ENCODE assay signal across 8 cellular contexts in genomic region chr7:128458956-128459355, GRCh38. TPM values are rescaled to one million over a fixed set of nuclear protein-coding genes. Genes with fewer than 3 reads are reported as not detected.
DNase-seq lines count a peak whose midpoint lies in the region; ATAC-seq, FAIRE-seq and TF ChIP-seq lines count a peak whose summit lies in the region.

No MANE protein-coding gene starts in this region.

- ATAC-seq in GM18505 (IDR thresholded peaks at IDR 0.05; ENCODE audit: unreplicated experiment) (peak; percentile 21), GM21381 (IDR thresholded peaks at IDR 0.05; ENCODE audit: unreplicated experiment) (peak; percentile 16), HG03442 (IDR thresholded peaks at IDR 0.05; ENCODE audit: unreplicated experiment) (peak; percentile 20), K562 (no peak), HG03039 (IDR thresholded peaks at IDR 0.05; ENCODE audit: unreplicated experiment) (no peak)

- DNase-seq in K562 (ENCODE audit: extremely low read depth in 1 of 4, low spot score in 3 of 4) (no peak), CD1c-positive myeloid dendritic cell (ENCODE audit: extremely low spot score) (no peak), HTR-8/SVneo (ENCODE audit: insufficient read length, low spot score) (no peak), C1 segment of cervical spinal cord (lab: John Stamatoyannopoulos, UW) (no peak)

- no peak for FAIRE-seq in K562 (lab: Jason Lieb, UNC)
- no peak for FAIRE-seq in HTR-8/SVneo (lab: Jason Lieb, UNC)

- no peak overlapping the region for H3K27ac ChIP-seq in K562 (ENCODE audit: extremely low read depth, low read depth, low read length)

- H3K4me3 ChIP-seq in K562 = no peak overlapping the region

- WGBS in K562 (ENCODE audit: insufficient coverage, low coverage, missing lambda C conversion rate) = 41% methylated on average over 3 of the region's 3 CpGs

- peak overlapping the region; percentile 12; the same call in 1 of the 2 replicates for H3K4me2 ChIP-seq in K562 (ENCODE audit: insufficient read depth, low read length)

- TF ChIP-seq POLR2A in GM18505 (IDR thresholded peaks at IDR 0.05; ENCODE audit: borderline replicate concordance, extremely low read depth, insufficient read depth, insufficient read length) (no peak), K562 (conservative IDR thresholded peaks at IDR 0.05) (no peak)

- peaks cover 28% of the 10 kb centered on the region for H3K79me2 ChIP-seq in K562 (ENCODE audit: control insufficient read depth, insufficient read depth, low read length)

- peaks cover 11% of the 10 kb centered on the region; the same call in 2 of the 3 replicates for H3K36me3 ChIP-seq in K562 (ENCODE audit: control insufficient read depth, insufficient read depth, low read length)

- no peak overlapping the region for H2AFZ ChIP-seq in K562 (ENCODE audit: low read depth, low read length)

- no peak for TF ChIP-seq EP300 in K562 (IDR thresholded peaks at IDR 0.05; ENCODE audit: low read length)

- BruUV-seq in K562 (replicated peaks; lab: Mats Ljungman, UMichigan) = no TSS peak

- intact Hi-C loops in K562 (cut with micrococcal nuclease) = loop anchor here (1.0 kb wide), 2 partner anchors 32 to 61 kb away; no protein-coding TSS in a partner anchor

- H3K9ac ChIP-seq in K562 (ENCODE audit: insufficient read depth in 1 of 2, low read depth in 2 of 2, low read length in 2 of 2) = no peak overlapping the region

- CTCF ChIA-PET in K562 (lab: Yijun Ruan, JAX; ENCODE audit: low intra/inter-chr PET ratio) = interaction anchor here (1.4 to 6.5 kb wide), 2 partner anchors 30 to 60 kb away, joined by 10 to 173 read pairs; no protein-coding TSS in a partner anchor

- POLR2A ChIA-PET in K562 (lab: Yijun Ruan, JAX) = interaction anchor here (0.8 to 1.4 kb wide), 6 partner anchors 10 to 34 kb away, joined by 3 to 5 read pairs (median 3); partner anchors contain the start of gene METTL2B

- H3K4me1 ChIP-seq in K562 (replicated peaks in 1 of 2; ENCODE audit: control insufficient read depth in 2 of 2, insufficient read depth in 2 of 2, low read length in 2 of 2) = peaks cover 26 to 32% of the 10 kb centered on the region in 2 experiments; a peak in 4 of 5 replicates

- H3K9me1 ChIP-seq in K562 (ENCODE audit: control insufficient read depth, insufficient read depth, low read length) = no peaks in the 10 kb centered on the region

- in situ Hi-C loops in K562 (cut with MboI) = no loop called here

- no peaks in the 10 kb centered on the region for H4K20me1 ChIP-seq in K562 (replicated peaks; ENCODE audit: control insufficient read depth, insufficient read depth, low read length)

- TF ChIP-seq RAD21 in K562 (CRISPR knock-in tag; conservative IDR thresholded peaks at IDR 0.05 in 1 of 2, IDR thresholded peaks at IDR 0.05 in 1 of 2) = no peak

- H3K9me3 ChIP-seq in K562 (replicated peaks; ENCODE audit: control insufficient read depth, insufficient read depth, low read depth, low read length) = no peaks in the 10 kb centered on the region

- no peaks in the 10 kb centered on the region for H3K27me3 ChIP-seq in K562 (ENCODE audit: control insufficient read depth in 2 of 2, insufficient read depth in 2 of 2, low read length in 2 of 2)

- no peak for TF ChIP-seq CTCF in K562 (IDR thresholded peaks at IDR 0.05 in 2 of 3, conservative IDR thresholded peaks at IDR 0.05 in 1 of 3; ENCODE audit: insufficient read depth in 2 of 3, low read depth in 1 of 3, low read length in 3 of 3)

TF ChIP-seq in K562, 482 proteins besides CTCF, POLR2A, EP300 and RAD21 (continues in another document):
- TF ChIP-seq SREBF2 (CRISPR knock-in tag; IDR thresholded peaks at IDR 0.05) (no peak), AFF4 (CRISPR knock-in tag; IDR thresholded peaks at IDR 0.05) (0 out of 2 replicates have a peak, but pooled peaks have one; percentile 20), ZNF507 (tag; conservative IDR thresholded peaks at IDR 0.05) (no peak)

RNA-seq across cellular contexts. Expression of gene HILPDA, which starts 3.3 kb away (rescaled TPM):
- 42.5 and 74.9 TPM in 2 replicates for total RNA-seq in K562 (2011; cell fraction: chromatin; rRNA removed; ENCODE audit: low replicate concordance)
- 69.3 and 79.4 TPM in 2 replicates for total RNA-seq in K562 (2011; cell fraction: nucleolus; rRNA removed)
- 70.7 and 78.6 TPM in 2 replicates for total RNA-seq in K562 (2011; cell fraction: nucleoplasm; rRNA removed)
- total RNA-seq in K562 (2014; rRNA removed) (8.3 and 14.2 TPM in 2 replicates), K562 (2014; rRNA removed; fragmentation: Illumina TruSeq; extraction: Trizol) (14.5 and 16.7 TPM in 2 replicates), K562 (2015; rRNA removed; fragmentation: Illumina TruSeq; extraction: Trizol) (23.0 and 23.5 TPM in 2 replicates), K562 (2021) (10.5 and 10.7 TPM in 2 replicates)
- polyA plus RNA-seq in K562 (2011; rRNA removed) (71.8 and 102 TPM in 2 replicates), K562 (2014; fragmentation: Illumina TruSeq; extraction: Trizol) (18.9 and 26.0 TPM in 2 replicates), K562 (2014; fragmentation: Nextera tagmentation; extraction: Ambion mirVana) (10 to 100 TPM; 28.6 to 40.5 TPM), K562 (2014; rRNA removed) (16.4 and 25.5 TPM in 2 replicates)
- polyA plus RNA-seq in K562 (2011; cell fraction: cytosol; rRNA removed) = 68.1 and 117 TPM in 2 replicates
- 37.3 and 64.2 TPM in 2 replicates for polyA plus RNA-seq in K562 (2011; cell fraction: nucleus; rRNA removed)
- polyA plus RNA-seq in K562 (2012) = 13.2 and 14.2 TPM in 2 replicates
- polyA minus RNA-seq in K562 (2011; rRNA and poly(A)+ RNA removed) = 29.9 and 51.9 TPM in 2 replicates
- polyA minus RNA-seq in K562 (2011; cell fraction: cytosol; rRNA and poly(A)+ RNA removed) = 11.6 and 15.9 TPM in 2 replicates
- 19.5 and 63.9 TPM in 2 replicates for polyA minus RNA-seq in K562 (2011; cell fraction: nucleus; rRNA and poly(A)+ RNA removed)

RNA-seq across cellular contexts. Expression of gene METTL2B, which starts 17.6 kb away (rescaled TPM):
- total RNA-seq in K562 (2011; cell fraction: chromatin; rRNA removed; ENCODE audit: low replicate concordance) = 218 and 250 TPM in 2 replicates
- 132 and 144 TPM in 2 replicates for total RNA-seq in K562 (2011; cell fraction: nucleolus; rRNA removed)
- total RNA-seq in K562 (2011; cell fraction: nucleoplasm; rRNA removed) = 200 and 284 TPM in 2 replicates
- total RNA-seq in K562 (2014; rRNA removed) (46.9 and 75.6 TPM in 2 replicates), K562 (2014; rRNA removed; fragmentation: Illumina TruSeq; extraction: Trizol) (73.2 and 84.9 TPM in 2 replicates), K562 (2015; rRNA removed; fragmentation: Illumina TruSeq; extraction: Trizol) (78.6 and 82.0 TPM in 2 replicates), K562 (2021) (62.8 and 64.9 TPM in 2 replicates)
- polyA plus RNA-seq in K562 (2011; rRNA removed) (47.4 and 79.2 TPM in 2 replicates), K562 (2014; fragmentation: Illumina TruSeq; extraction: Trizol) (64.1 and 68.9 TPM in 2 replicates), K562 (2014; fragmentation: Nextera tagmentation; extraction: Ambion mirVana) (10 to 100 TPM; 91.0 to 95.7 TPM), K562 (2014; rRNA removed) (35.9 and 41.8 TPM in 2 replicates)
- 29.8 and 29.9 TPM in 2 replicates for polyA plus RNA-seq in K562 (2011; cell fraction: cytosol; rRNA removed)
- 24.4 and 35.3 TPM in 2 replicates for polyA plus RNA-seq in K562 (2011; cell fraction: nucleus; rRNA removed)
- polyA plus RNA-seq in K562 (2012) = 35.0 and 47.7 TPM in 2 replicates
- 88.7 and 120 TPM in 2 replicates for polyA minus RNA-seq in K562 (2011; rRNA and poly(A)+ RNA removed)
- 32.5 and 50.1 TPM in 2 replicates for polyA minus RNA-seq in K562 (2011; cell fraction: cytosol; rRNA and poly(A)+ RNA removed)
- 47.7 and 57.1 TPM in 2 replicates for polyA minus RNA-seq in K562 (2011; cell fraction: nucleus; rRNA and poly(A)+ RNA removed)

RNA-seq across cellular contexts. Expression of gene IMPDH1, which starts 49.2 kb away (rescaled TPM):
- total RNA-seq in K562 (2011; cell fraction: chromatin; rRNA removed; ENCODE audit: low replicate concordance) = 140 and 407 TPM in 2 replicates
- 199 and 212 TPM in 2 replicates for total RNA-seq in K562 (2011; cell fraction: nucleolus; rRNA removed)
- total RNA-seq in K562 (2011; cell fraction: nucleoplasm; rRNA removed) = 141 and 147 TPM in 2 replicates
- 86.8 and 118 TPM in 2 replicates for total RNA-seq in K562 (2014; rRNA removed)
- total RNA-seq in K562 (2014; rRNA removed; fragmentation: Illumina TruSeq; extraction: Trizol) = 29.0 and 42.9 TPM in 2 replicates
- total RNA-seq in K562 (2015; rRNA removed; fragmentation: Illumina TruSeq; extraction: Trizol) = 60.6 and 64.3 TPM in 2 replicates
- 118 TPM in 2 replicates for total RNA-seq in K562 (2021)
- polyA plus RNA-seq in K562 (2011; rRNA removed) = 54.9 and 72.4 TPM in 2 replicates
- 54.0 and 156 TPM in 2 replicates for polyA plus RNA-seq in K562 (2011; cell fraction: cytosol; rRNA removed)
- polyA plus RNA-seq in K562 (2011; cell fraction: nucleus; rRNA removed) = 208 and 316 TPM in 2 replicates
- 79.3 and 81.1 TPM in 2 replicates for polyA plus RNA-seq in K562 (2012)
- polyA plus RNA-seq in K562 (2014; fragmentation: Illumina TruSeq; extraction: Trizol) = 59.8 and 76.3 TPM in 2 replicates
- polyA plus RNA-seq in K562 (2014; fragmentation: Nextera tagmentation; extraction: Ambion mirVana) = 1 to 10 TPM in 1 of 2 experiments, under 1 TPM in 1; 0.80 to 2.1 TPM
- 84.7 and 89.0 TPM in 2 replicates for polyA plus RNA-seq in K562 (2014; rRNA removed)
- polyA minus RNA-seq in K562 (2011; rRNA and poly(A)+ RNA removed) = 24.1 and 78.3 TPM in 2 replicates
- 48.6 and 69.1 TPM in 2 replicates for polyA minus RNA-seq in K562 (2011; cell fraction: cytosol; rRNA and poly(A)+ RNA removed)
- 81.0 and 88.0 TPM in 2 replicates for polyA minus RNA-seq in K562 (2011; cell fraction: nucleus; rRNA and poly(A)+ RNA removed)

Comparison
In these comparisons a context has a peak if more than half of its experiments do, and no peak if none do; other contexts are left out.
1. ATAC-seq: peak in GM18505 (single experiment), GM21381 (single experiment) and HG03442 (single experiment); none in K562 (single experiment) and HG03039 (single experiment).